ENCODE assay signal across 8 cellular contexts in genomic region chr1:26771643-26772321, GRCh38. TPM values are rescaled to one million over a fixed set of nuclear protein-coding genes. Genes with fewer than 3 reads are reported as not detected.
DNase-seq lines count a peak whose midpoint lies in the region; ATAC-seq and TF ChIP-seq lines count a peak whose summit lies in the region.

No MANE protein-coding gene starts in this region.

- intact Hi-C loops in breast epithelium (cut with DNase I; ENCODE audit: low total_unique reads): no loop called here

- no peaks in the 10 kb centered on the region for H3K9me3 ChIP-seq in breast epithelium
- H3K9me3 ChIP-seq in thymus (ENCODE audit: control insufficient read depth): no peaks in the 10 kb centered on the region

- TF ChIP-seq CTCF in breast epithelium (IDR thresholded peaks at IDR 0.05): no peak

- H3K4me1 ChIP-seq in breast epithelium (peaks cover 7 to 11% of the 10 kb centered on the region in 2 donors), thymus (ENCODE audit: control insufficient read depth, insufficient read depth, low read length) (no peaks in the 10 kb centered on the region)

- no peak overlapping the region for H3K4me3 ChIP-seq in breast epithelium
- H3K4me3 ChIP-seq in thymus (ENCODE audit: low read length): no peak overlapping the region

- peak; percentile 60 for ATAC-seq in left lobe of liver
- ATAC-seq in HG03280 (IDR thresholded peaks at IDR 0.05; ENCODE audit: unreplicated experiment): no peak

- TF ChIP-seq POLR2A in breast epithelium (IDR thresholded peaks at IDR 0.05): no peak

- peak; percentile 23 for DNase-seq in NCI-H1436 (lab: John Stamatoyannopoulos, UW)
- DNase-seq in NCI-H1436 treated with DMSO at 0.1 percent for 48 hours (lab: John Stamatoyannopoulos, UW): no peak
- peak; percentile 21 for DNase-seq in NCI-H2196 treated with DMSO at 0.1 percent for 48 hours (lab: John Stamatoyannopoulos, UW; ENCODE audit: unreplicated experiment)
- DNase-seq in breast epithelium (ENCODE audit: low spot score in 2 of 2): no peak
- DNase-seq in left lobe of liver (ENCODE audit: low spot score): no peak
- DNase-seq in NCI-H1048 (lab: John Stamatoyannopoulos, UW): no peak

- peaks cover 19% of the 10 kb centered on the region for H3K36me3 ChIP-seq in breast epithelium
- H3K36me3 ChIP-seq in thymus (ENCODE audit: control insufficient read depth, insufficient read depth): peaks cover 92% of the 10 kb centered on the region

- H3K27ac ChIP-seq in breast epithelium (peak overlapping the region; percentile 69 to 82), thymus (ENCODE audit: low read depth) (peak overlapping the region; percentile 19)

- H3K27me3 ChIP-seq in breast epithelium (no peaks in the 10 kb centered on the region), thymus (ENCODE audit: control insufficient read depth, insufficient read depth) (no peaks in the 10 kb centered on the region)

- 98% methylated on average over 2 of the region's 2 CpGs for WGBS in thymus

RNA-seq across cellular contexts. Expression of gene PIGV, which starts 16.0 kb away (rescaled TPM):
- total RNA-seq in breast epithelium (10 to 100 TPM; 18.7 to 36.8 (median 29.7) TPM), left lobe of liver (30.8 TPM)
- 10.6 TPM for polyA plus RNA-seq in thymus

RNA-seq across cellular contexts. Expression of gene ZDHHC18, which starts 54.7 kb away (rescaled TPM):
- 10 to 100 TPM; 12.3 to 35.4 (median 16.4) TPM for total RNA-seq in breast epithelium
- 10.3 TPM for total RNA-seq in left lobe of liver
- 9.1 TPM for polyA plus RNA-seq in thymus

Comparison
In these comparisons a context has a peak if more than half of its experiments do, and no peak if none do; other contexts are left out.
1. DNase-seq: peak in NCI-H1436 (single experiment) and NCI-H2196 treated with DMSO at 0.1 percent for 48 hours (single experiment); none in NCI-H1436 treated with DMSO at 0.1 percent for 48 hours (single experiment), breast epithelium (0 of 2), left lobe of liver (single experiment) and NCI-H1048 (single experiment).